Comparison of ENCODE assay signal across 14 cellular contexts in genomic region chr3:186510374-186511079, GRCh38. TPM values are rescaled to one million over a fixed set of nuclear protein-coding genes. Genes with fewer than 3 reads are reported as not detected.
DNase-seq lines count a peak whose midpoint lies in the region; ATAC-seq and TF ChIP-seq lines count a peak whose summit lies in the region.
"Had no signal": no experiment of that assay in that cellular context is flagged by ENCODE, and none has a peak within 500 bp of the region (broad histone marks: within the 10 kb centered on the region; RNA-seq: fewer than 3 reads in every experiment).

No MANE protein-coding gene starts in this region.

- no peaks in the 10 kb centered on the region for H3K36me3 Mint-ChIP-seq in activated T-cell treated with anti-CD3 and anti-CD28 coated beads, Interleukin-2, amount 50 U/mL, for 4 hours (ENCODE audit: insufficient read depth)
- H3K36me3 Mint-ChIP-seq: CD8-positive, alpha-beta T cell had no signal

- no peaks in the 10 kb centered on the region for H3K36me3 ChIP-seq in GM06990 (ENCODE audit: control insufficient read depth, insufficient read depth, low read length)

- H3K9me3 Mint-ChIP-seq in activated T-cell treated with anti-CD3 and anti-CD28 coated beads, Interleukin-2, amount 50 U/mL, for 4 hours, result no peaks in the 10 kb centered on the region
- H3K9me3 Mint-ChIP-seq: CD8-positive, alpha-beta T cell had no signal

- H3K4me1 Mint-ChIP-seq in activated T-cell treated with anti-CD3 and anti-CD28 coated beads, Interleukin-2, amount 50 U/mL, for 4 hours (ENCODE audit: low read depth), result peaks cover 48% of the 10 kb centered on the region

- no peak overlapping the region for H3K4me3 Mint-ChIP-seq in activated T-cell treated with anti-CD3 and anti-CD28 coated beads, Interleukin-2, amount 50 U/mL, for 4 hours
- H3K4me3 Mint-ChIP-seq: CD8-positive, alpha-beta T cell had no signal

- H3K27me3 ChIP-seq in GM06990 (replicated peaks; ENCODE audit: control insufficient read depth, insufficient read depth, low read length), result no peaks in the 10 kb centered on the region

- H3K4me3 ChIP-seq in GM06990 (replicated peaks; ENCODE audit: low read depth, low read length) (no peak overlapping the region), astrocyte of the cerebellum (ENCODE audit: low read depth, low read length) (no peak overlapping the region)

- peaks cover 1% of the 10 kb centered on the region for H3K27me3 Mint-ChIP-seq in activated T-cell treated with anti-CD3 and anti-CD28 coated beads, Interleukin-2, amount 50 U/mL, for 4 hours (ENCODE audit: low read depth)

- ATAC-seq in GM18517 (IDR thresholded peaks at IDR 0.05; ENCODE audit: unreplicated experiment) (peak; percentile 21), HG02884 (IDR thresholded peaks at IDR 0.05; ENCODE audit: unreplicated experiment) (peak; percentile 18)
- ATAC-seq in activated T-cell treated with anti-CD3 and anti-CD28 coated beads, Interleukin-2, amount 50 U/mL, for 4 hours, result no peak
- ATAC-seq: CD8-positive, alpha-beta T cell; left cardiac atrium had no signal

- peak; percentile 36 for TF ChIP-seq CTCF in GM06990 (IDR thresholded peaks at IDR 0.05; ENCODE audit: insufficient read depth, low read length, poor library complexity, severe bottlenecking)
- peak; percentile 16 for TF ChIP-seq CTCF in astrocyte of the cerebellum (IDR thresholded peaks at IDR 0.05; ENCODE audit: low read depth, low read length, missing control alignments)

- in situ Hi-C loops in astrocyte of the cerebellum (cut with HindIII; ENCODE audit: low sequenced_read_pairs), result no loop called here

- peak; percentile 59 for DNase-seq in GM06990 (ENCODE audit: extremely low read depth, insufficient read length)
- peak; percentile 16 for DNase-seq in astrocyte of the cerebellum (ENCODE audit: low read depth)
- no peak for DNase-seq in occipital lobe (lab: John Stamatoyannopoulos, UW)
- no peak for DNase-seq in HT-29 (ENCODE audit: low spot score)
- no peak for DNase-seq in NCI-H510A (lab: John Stamatoyannopoulos, UW)
- DNase-seq in activated T-cell treated with anti-CD3 and anti-CD28 coated beads, Interleukin-2, amount 50 U/mL, for 4 hours, result no peak
- DNase-seq: activated CD4-positive, alpha-beta T cell treated with anti-CD3 and anti-CD28 coated beads, Interleukin-2, amount 50 U/mL, for 1 hour; CD8-positive, alpha-beta T cell; left cardiac atrium; NCI-H2227 treated with DMSO at 0.1 percent for 48 hours; SIG-M5; stimulated activated CD4-positive, alpha-beta T cell treated with anti-CD3 and anti-CD28 coated beads, Interleukin-2, amount 100 ng/mL, for 48 hours had no signal

RNA-seq across cellular contexts. Expression of gene CRYGS, which starts 33.7 kb away (rescaled TPM):
- 1.6 TPM for total RNA-seq in occipital lobe
- total RNA-seq in HT-29 (2014; rRNA removed; shearing (Covaris generic)), result 0.28 and 0.86 TPM in 2 replicates
- total RNA-seq in activated T-cell treated with anti-CD3 and anti-CD28 coated beads, Interleukin-2, amount 50 U/mL, for 4 hours, result 1 to 10 TPM; 1.7 to 1.8 (median 1.8) TPM

RNA-seq across cellular contexts. Expression of gene TBCCD1, which starts 56.6 kb away (rescaled TPM):
- 37.1 TPM for total RNA-seq in occipital lobe
- 7.0 and 8.8 TPM in 2 replicates for total RNA-seq in HT-29 (2014; rRNA removed; shearing (Covaris generic))
- total RNA-seq in activated T-cell treated with anti-CD3 and anti-CD28 coated beads, Interleukin-2, amount 50 U/mL, for 4 hours, result 10 to 100 TPM; 12.1 to 14.4 (median 12.4) TPM

RNA-seq across cellular contexts. Expression of gene DNAJB11, which starts 60.0 kb away (rescaled TPM):
- total RNA-seq in occipital lobe, result 34.9 TPM
- total RNA-seq in HT-29 (2014; rRNA removed; shearing (Covaris generic)), result 63.5 and 71.3 TPM in 2 replicates
- total RNA-seq in activated T-cell treated with anti-CD3 and anti-CD28 coated beads, Interleukin-2, amount 50 U/mL, for 4 hours, result 10 to 100 TPM; 88.5 to 98.1 (median 91.1) TPM

Comparison
In these comparisons a context has a peak if more than half of its experiments do, and no peak if none do; other contexts are left out.
1. DNase-seq: peak in GM06990 (single experiment) and astrocyte of the cerebellum (single experiment); none in occipital lobe (single experiment), HT-29 (single experiment), NCI-H510A (single experiment) and activated T-cell treated with anti-CD3 and anti-CD28 coated beads, Interleukin-2, amount 50 U/mL, for 4 hours (single experiment).
2. ATAC-seq: peak in GM18517 (single experiment) and HG02884 (single experiment); none in activated T-cell treated with anti-CD3 and anti-CD28 coated beads, Interleukin-2, amount 50 U/mL, for 4 hours (0 of 2).